Comparison of ENCODE assay signal across 20 cellular contexts in the genomic region with DNA sequence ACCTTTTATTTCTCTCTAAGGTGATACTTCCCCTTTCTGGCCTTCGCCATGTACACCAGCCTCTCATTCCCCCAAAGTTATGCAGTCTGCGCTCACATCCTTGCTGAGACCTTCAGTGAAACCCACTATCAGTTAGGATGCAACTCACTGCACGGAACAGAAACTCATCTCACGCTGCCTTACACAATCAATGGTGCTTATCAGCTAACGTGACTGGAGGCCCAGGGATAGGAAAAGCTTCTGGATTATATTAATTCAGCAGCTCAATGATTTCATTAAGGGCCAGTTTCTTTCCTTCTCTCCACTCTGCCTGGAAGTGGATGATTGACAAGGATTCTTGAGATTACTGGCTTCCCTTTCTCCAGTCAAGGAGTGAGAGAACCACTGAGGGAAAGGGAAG.
"Had no signal": no experiment of that assay in that cellular context is flagged by ENCODE, and none has a peak within 500 bp of the region (broad histone marks: within the 10 kb centered on the region; RNA-seq: fewer than 3 reads in every experiment).

No MANE protein-coding gene starts in this region.

- H3K27ac ChIP-seq: brain microvascular endothelial cell, pancreas, thyroid gland had no signal

- H3K9me3 ChIP-seq: pancreas, thyroid gland had no signal

- H3K36me3 ChIP-seq: brain microvascular endothelial cell, pancreas, thyroid gland had no signal

- H3K4me1 ChIP-seq: thyroid gland had no signal

- H3K4me3 ChIP-seq: pancreas, thyroid gland had no signal

- H3K27me3 ChIP-seq: brain microvascular endothelial cell, pancreas, thyroid gland had no signal

- DNase-seq: activated CD4-positive, alpha-beta T cell treated with anti-CD3 and anti-CD28 coated beads for 48 hours; activated CD8-positive, alpha-beta memory T cell treated with anti-CD3 and anti-CD28 coated beads, Interleukin-2, amount 50 U/mL, for 4 hours; activated CD8-positive, alpha-beta T cell treated with anti-CD3 and anti-CD28 coated beads, Interleukin-2, amount 10 ng/mL, durations not matched to agents 7 days and 5 days; activated effector memory CD4-positive, alpha-beta T cell treated with anti-CD3 and anti-CD28 coated beads, Interleukin-2, amount 50 U/mL, for 16 hours; activated T-cell treated with anti-CD3 and anti-CD28 coated beads, Interleukin-2, amount 50 U/mL, for 48 hours; amygdala; brain microvascular endothelial cell; cerebellar nuclear complex; effector CD8-positive, alpha-beta T cell; foreskin melanocyte; head of caudate nucleus; left colon; pancreas; stimulated activated CD4-positive, alpha-beta T cell treated with anti-CD3 and anti-CD28 coated beads, Interleukin-4, amount 100 ng/mL, for 1 hour; stimulated activated naive B cell treated with anti-CD40 and anti-IgM and Interleukin-4, amounts not matched to agents 10 μg/mL and 1 μg/mL and 100 μg/mL, for 72 hours; T-helper 2 cell; thyroid gland had no signal

- ATAC-seq: activated CD8-positive, alpha-beta T cell treated with anti-CD3 and anti-CD28 coated beads, Interleukin-2, amount 10 ng/mL, durations not matched to agents 7 days and 5 days; activated naive CD4-positive, alpha-beta T cell treated with anti-CD3 and anti-CD28 coated beads, Interleukin-2, amount 50 U/mL, for 72 hours; left colon; pancreas; stimulated activated naive B cell treated with anti-CD40 and anti-IgM and Interleukin-4, amounts not matched to agents 10 μg/mL and 1 μg/mL and 100 μg/mL, for 72 hours; WTC11 had no signal

- FAIRE-seq: pancreas, TTC549 had no signal
